2 cellular contexts compared by ENCODE assay signal in genomic region chr7:141715794-141716689, GRCh38.
A peak's percentile ranks its signal among the peaks of the same experiment; 100 is the strongest.
TF ChIP-seq lines count a peak whose summit lies in the region.

No MANE protein-coding gene starts in this region.

TF ChIP-seq in SK-N-SH, 30 proteins besides CTCF, POLR2A, EP300 and RAD21 (continued from another document):
- TF ChIP-seq REST (IDR thresholded peaks at IDR 0.05; ENCODE audit: low read depth, low read length) (peak; percentile 69; the same call in 1 of the 2 replicates), SMC3 (IDR thresholded peaks at IDR 0.05; ENCODE audit: low read depth, low read length) (no peak), POLR2AphosphoS5 (IDR thresholded peaks at IDR 0.05; ENCODE audit: low read depth, low read length) (no peak)

TF ChIP-seq in SK-N-SH treated with all-trans-retinoic acid at 6 μM for 48 hours, 23 proteins besides CTCF, POLR2A, EP300 and RAD21 (continued from another document):
- TF ChIP-seq PATZ1 (CRISPR knock-in tag; IDR thresholded peaks at IDR 0.05; ENCODE audit: borderline replicate concordance) (no peak), PPARA (CRISPR knock-in tag; IDR thresholded peaks at IDR 0.05; ENCODE audit: borderline replicate concordance) (no peak), CREB5 (CRISPR knock-in tag; IDR thresholded peaks at IDR 0.05; ENCODE audit: low read depth) (no peak), ZNF70 (CRISPR knock-in tag; IDR thresholded peaks at IDR 0.05) (no peak), TOX (CRISPR knock-in tag; IDR thresholded peaks at IDR 0.05; ENCODE audit: borderline replicate concordance) (no peak), CSDC2 (CRISPR knock-in tag; IDR thresholded peaks at IDR 0.05) (no peak), ZFP3 (CRISPR knock-in tag; IDR thresholded peaks at IDR 0.05) (no peak), ZNF565 (CRISPR knock-in tag; conservative IDR thresholded peaks at IDR 0.05; ENCODE audit: low read depth) (no peak), BACH2 (CRISPR knock-in tag; IDR thresholded peaks at IDR 0.05; ENCODE audit: borderline replicate concordance) (no peak), TSHZ2 (CRISPR knock-in tag; IDR thresholded peaks at IDR 0.05) (no peak), OSR1 (CRISPR knock-in tag; IDR thresholded peaks at IDR 0.05) (no peak), TCF4 (CRISPR knock-in tag; IDR thresholded peaks at IDR 0.05; ENCODE audit: borderline replicate concordance) (no peak), ARNTL (CRISPR knock-in tag; IDR thresholded peaks at IDR 0.05; ENCODE audit: borderline replicate concordance, low read depth) (no peak), GLIS3 (CRISPR knock-in tag; IDR thresholded peaks at IDR 0.05) (no peak)
- TF ChIP-seq, protein P1, sequence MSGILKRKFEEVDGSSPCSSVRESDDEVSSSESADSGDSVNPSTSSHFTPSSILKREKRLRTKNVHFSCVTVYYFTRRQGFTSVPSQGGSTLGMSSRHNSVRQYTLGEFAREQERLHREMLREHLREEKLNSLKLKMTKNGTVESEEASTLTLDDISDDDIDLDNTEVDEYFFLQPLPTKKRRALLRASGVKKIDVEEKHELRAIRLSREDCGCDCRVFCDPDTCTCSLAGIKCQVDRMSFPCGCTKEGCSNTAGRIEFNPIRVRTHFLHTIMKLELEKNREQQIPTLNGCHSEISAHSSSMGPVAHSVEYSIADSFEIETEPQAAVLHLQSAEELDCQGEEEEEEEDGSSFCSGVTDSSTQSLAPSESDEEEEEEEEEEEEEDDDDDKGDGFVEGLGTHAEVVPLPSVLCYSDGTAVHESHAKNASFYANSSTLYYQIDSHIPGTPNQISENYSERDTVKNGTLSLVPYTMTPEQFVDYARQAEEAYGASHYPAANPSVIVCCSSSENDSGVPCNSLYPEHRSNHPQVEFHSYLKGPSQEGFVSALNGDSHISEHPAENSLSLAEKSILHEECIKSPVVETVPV (CRISPR knock-in tag; IDR thresholded peaks at IDR 0.05) = no peak
